Comparison of ENCODE assay signal across 9 cellular contexts in the genomic region with DNA sequence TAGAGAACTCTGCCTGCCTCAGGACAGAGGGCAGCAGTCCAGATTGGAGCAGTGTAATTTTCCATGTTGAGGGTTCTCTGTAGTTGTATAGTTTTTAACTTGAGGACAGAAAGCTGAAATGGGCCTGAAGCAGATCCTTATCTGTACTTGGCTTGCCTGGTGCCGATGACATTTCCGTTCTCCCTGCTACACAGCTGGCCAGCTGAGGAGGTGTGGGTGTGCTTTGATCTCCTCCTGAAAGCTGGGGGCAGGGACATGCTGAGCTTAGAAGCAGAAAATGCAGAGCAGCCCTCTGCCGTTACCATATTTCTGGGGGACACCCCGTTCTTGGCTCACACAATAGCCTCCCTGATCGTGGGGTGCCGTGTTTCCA. TPM values are rescaled to one million over a fixed set of nuclear protein-coding genes. Genes with fewer than 3 reads are reported as not detected.
DNase-seq lines count a peak whose midpoint lies in the region; ATAC-seq and TF ChIP-seq lines count a peak whose summit lies in the region.
"Had no signal": no experiment of that assay in that cellular context is flagged by ENCODE, and none has a peak within 500 bp of the region (broad histone marks: within the 10 kb centered on the region; RNA-seq: fewer than 3 reads in every experiment).

No MANE protein-coding gene starts in this region.

- peaks cover 38% of the 10 kb centered on the region for H3K36me3 Mint-ChIP-seq in activated CD8-positive, alpha-beta memory T cell treated with anti-CD3 and anti-CD28 coated beads, Interleukin-2, amount 10 ng/mL, durations not matched to agents 7 days and 5 days
- H3K36me3 Mint-ChIP-seq in activated naive CD4-positive, alpha-beta T cell treated with anti-CD3 and anti-CD28 coated beads, Interleukin-2, amount 50 U/mL, for 72 hours = peaks cover 10 to 24% of the 10 kb centered on the region in 2 donors
- H3K36me3 Mint-ChIP-seq in stimulated activated naive CD8-positive, alpha-beta T cell treated with anti-CD3 and anti-CD28 coated beads, Interleukin-15, Interleukin-2, amounts not matched to agents 100 ng/mL and 50 ng/mL, for 24 hours (ENCODE audit: low read depth) = peaks cover 20% of the 10 kb centered on the region
- peaks cover 5% of the 10 kb centered on the region for H3K36me3 Mint-ChIP-seq in Calu3 (ENCODE audit: insufficient read depth, unreplicated experiment)

- H3K27ac Mint-ChIP-seq in activated CD8-positive, alpha-beta memory T cell treated with anti-CD3 and anti-CD28 coated beads, Interleukin-2, amount 10 ng/mL, durations not matched to agents 7 days and 5 days = peak overlapping the region; percentile 34
- H3K27ac Mint-ChIP-seq in activated naive CD4-positive, alpha-beta T cell treated with anti-CD3 and anti-CD28 coated beads, Interleukin-2, amount 50 U/mL, for 72 hours = peak overlapping the region; percentile 73 to 79
- H3K27ac Mint-ChIP-seq in stimulated activated naive CD8-positive, alpha-beta T cell treated with anti-CD3 and anti-CD28 coated beads, Interleukin-15, Interleukin-2, amounts not matched to agents 100 ng/mL and 50 ng/mL, for 24 hours = peak overlapping the region; percentile 81
- no peak overlapping the region for H3K27ac Mint-ChIP-seq in Calu3 (ENCODE audit: unreplicated experiment)

- intact Hi-C loops in Calu3 (cut with micrococcal nuclease; ENCODE audit: unreplicated experiment) = no loop called here

- no TSS peak for BruUV-seq in Calu3 (replicated peaks; lab: Mats Ljungman, UMichigan)

- peaks cover 76% of the 10 kb centered on the region for H3K4me1 Mint-ChIP-seq in activated CD8-positive, alpha-beta memory T cell treated with anti-CD3 and anti-CD28 coated beads, Interleukin-2, amount 10 ng/mL, durations not matched to agents 7 days and 5 days
- peaks cover 85% of the 10 kb centered on the region for H3K4me1 Mint-ChIP-seq in stimulated activated naive CD8-positive, alpha-beta T cell treated with anti-CD3 and anti-CD28 coated beads, Interleukin-15, Interleukin-2, amounts not matched to agents 100 ng/mL and 50 ng/mL, for 24 hours (ENCODE audit: low read depth)
- H3K4me1 Mint-ChIP-seq in Calu3 (ENCODE audit: low read depth, unreplicated experiment) = peaks cover 55% of the 10 kb centered on the region

- WGBS in mesendoderm (ENCODE audit: extremely low coverage, insufficient coverage, low lambda C conversion rate) = no CpG with 5 or more reads among the region's 6 CpGs

- H3K79me2 ChIP-seq in mesendoderm (ENCODE audit: control insufficient read depth, insufficient read depth, low read length) = no peaks in the 10 kb centered on the region

- no peak overlapping the region for H2BK5ac ChIP-seq in mesendoderm (ENCODE audit: low read length)

- H3K4me2 ChIP-seq in mesendoderm (ENCODE audit: low read length) = no peak overlapping the region

- DNase-seq in activated CD8-positive, alpha-beta memory T cell treated with anti-CD3 and anti-CD28 coated beads, Interleukin-2, amount 10 ng/mL, durations not matched to agents 7 days and 5 days = no peak
- no peak for DNase-seq in activated CD8-positive, alpha-beta memory T cell treated with anti-CD3 and anti-CD28 coated beads for 24 hours
- no peak for DNase-seq in activated naive CD4-positive, alpha-beta T cell treated with anti-CD3 and anti-CD28 coated beads, Interleukin-2, amount 50 U/mL, for 72 hours (ENCODE audit: low spot score in 2 of 2)
- DNase-seq in iris pigment epithelial cell (ENCODE audit: low read depth) (peak; percentile 48), mesendoderm (no peak), Calu3 (no peak)
- DNase-seq: KBM-7 had no signal

- no peak overlapping the region for H4K8ac ChIP-seq in mesendoderm (ENCODE audit: low read depth, low read length)

- no peak overlapping the region for H2BK120ac ChIP-seq in mesendoderm (ENCODE audit: low read depth, low read length)

- H3K4me3 ChIP-seq in mesendoderm (ENCODE audit: low read length) = no peak overlapping the region

- no peaks in the 10 kb centered on the region for H3K79me1 ChIP-seq in mesendoderm (ENCODE audit: low read length)

- peaks cover 2% of the 10 kb centered on the region for H3K36me3 ChIP-seq in mesendoderm (ENCODE audit: control insufficient read depth, insufficient read depth, low read length)

- H3K56ac ChIP-seq in mesendoderm (ENCODE audit: low read length) = no peak overlapping the region

- CTCF ChIA-PET in activated CD8-positive, alpha-beta memory T cell treated with anti-CD3 and anti-CD28 coated beads, Interleukin-2, amount 10 ng/mL, durations not matched to agents 7 days and 5 days (lab: Charles Lee) = interaction anchor here (1.1 to 9.8 kb wide), 3 partner anchors 10 to 30 kb away, joined by 3 to 93 read pairs (median 13); a partner anchor contains a TSS
- CTCF ChIA-PET in Calu3 (lab: Charles Lee) = interaction anchor here (0.6 to 1.0 kb wide), 2 partner anchors 19 to 1248 kb away, joined by 3 read pairs; no protein-coding TSS in a partner anchor

- no peaks in the 10 kb centered on the region for H3K27me3 ChIP-seq in mesendoderm (ENCODE audit: insufficient read depth, low read length, poor library complexity)

- no peak overlapping the region for H3K27ac ChIP-seq in mesendoderm (ENCODE audit: low read depth, low read length)

- no peak overlapping the region for H3K4me3 Mint-ChIP-seq in activated CD8-positive, alpha-beta memory T cell treated with anti-CD3 and anti-CD28 coated beads, Interleukin-2, amount 10 ng/mL, durations not matched to agents 7 days and 5 days
- H3K4me3 Mint-ChIP-seq in stimulated activated naive CD8-positive, alpha-beta T cell treated with anti-CD3 and anti-CD28 coated beads, Interleukin-15, Interleukin-2, amounts not matched to agents 100 ng/mL and 50 ng/mL, for 24 hours = peak overlapping the region; percentile 19
- H3K4me3 Mint-ChIP-seq in Calu3 (ENCODE audit: low read depth, unreplicated experiment) = no peak overlapping the region

- H3K9ac ChIP-seq in mesendoderm (ENCODE audit: low read length) = no peak overlapping the region

- peaks cover 7% of the 10 kb centered on the region for H3K4me1 ChIP-seq in mesendoderm (ENCODE audit: control insufficient read depth, low read depth, low read length)

- no peak overlapping the region for H2AK5ac ChIP-seq in mesendoderm (ENCODE audit: low read length)

- no peak overlapping the region for H3K18ac ChIP-seq in mesendoderm (ENCODE audit: low read length)

- no peaks in the 10 kb centered on the region for H3K27me3 Mint-ChIP-seq in activated CD8-positive, alpha-beta memory T cell treated with anti-CD3 and anti-CD28 coated beads, Interleukin-2, amount 10 ng/mL, durations not matched to agents 7 days and 5 days
- H3K27me3 Mint-ChIP-seq in stimulated activated naive CD8-positive, alpha-beta T cell treated with anti-CD3 and anti-CD28 coated beads, Interleukin-15, Interleukin-2, amounts not matched to agents 100 ng/mL and 50 ng/mL, for 24 hours = no peaks in the 10 kb centered on the region
- no peaks in the 10 kb centered on the region for H3K27me3 Mint-ChIP-seq in Calu3 (ENCODE audit: unreplicated experiment)

- H3K9me3 Mint-ChIP-seq in activated CD8-positive, alpha-beta memory T cell treated with anti-CD3 and anti-CD28 coated beads, Interleukin-2, amount 10 ng/mL, durations not matched to agents 7 days and 5 days (ENCODE audit: low read depth) = no peaks in the 10 kb centered on the region
- H3K9me3 Mint-ChIP-seq in activated naive CD4-positive, alpha-beta T cell treated with anti-CD3 and anti-CD28 coated beads, Interleukin-2, amount 50 U/mL, for 72 hours = no peaks in the 10 kb centered on the region
- no peaks in the 10 kb centered on the region for H3K9me3 Mint-ChIP-seq in stimulated activated naive CD8-positive, alpha-beta T cell treated with anti-CD3 and anti-CD28 coated beads, Interleukin-15, Interleukin-2, amounts not matched to agents 100 ng/mL and 50 ng/mL, for 24 hours
- H3K9me3 Mint-ChIP-seq in Calu3 (ENCODE audit: low read depth, unreplicated experiment) = no peaks in the 10 kb centered on the region

- ATAC-seq in activated CD8-positive, alpha-beta memory T cell treated with anti-CD3 and anti-CD28 coated beads, Interleukin-2, amount 10 ng/mL, durations not matched to agents 7 days and 5 days = no peak
- ATAC-seq in activated naive CD4-positive, alpha-beta T cell treated with anti-CD3 and anti-CD28 coated beads, Interleukin-2, amount 50 U/mL, for 72 hours = peak; percentile 27 to 60
- no peak for ATAC-seq in GM18861 (IDR thresholded peaks at IDR 0.05; ENCODE audit: unreplicated experiment)

- H2BK15ac ChIP-seq in mesendoderm (replicated peaks; ENCODE audit: low read depth) = no peak overlapping the region

- H3K23ac ChIP-seq in mesendoderm (ENCODE audit: low read length) = no peak overlapping the region

- H4K5ac ChIP-seq in mesendoderm (ENCODE audit: low read length) = no peak overlapping the region

- TF ChIP-seq CTCF in Calu3 (IDR thresholded peaks at IDR 0.05; ENCODE audit: unreplicated experiment) = no peak

- no peak overlapping the region for H3K4ac ChIP-seq in mesendoderm (ENCODE audit: low read depth, low read length)

RNA-seq across cellular contexts. Expression of a gene that starts 10.4 kb away (rescaled TPM):
- 10 to 100 TPM; 65.3 to 67.1 TPM for total RNA-seq in activated CD8-positive, alpha-beta memory T cell treated with anti-CD3 and anti-CD28 coated beads, Interleukin-2, amount 10 ng/mL, durations not matched to agents 7 days and 5 days
- 10 to 100 TPM; 28.4 to 48.4 TPM for total RNA-seq in activated naive CD4-positive, alpha-beta T cell treated with anti-CD3 and anti-CD28 coated beads, Interleukin-2, amount 50 U/mL, for 72 hours
- polyA plus RNA-seq in mesendoderm (2013, experiment 1 of 2) = 16.8 TPM
- 17.2 TPM for polyA plus RNA-seq in mesendoderm (2013, experiment 2 of 2)
- 27.9 and 33.7 TPM in 2 replicates for total RNA-seq in Calu3 (2022)

Comparison
In these comparisons a context has a peak if more than half of its experiments do, and no peak if none do; other contexts are left out.
1. ATAC-seq: peak in activated naive CD4-positive, alpha-beta T cell treated with anti-CD3 and anti-CD28 coated beads, Interleukin-2, amount 50 U/mL, for 72 hours (2 of 2); none in activated CD8-positive, alpha-beta memory T cell treated with anti-CD3 and anti-CD28 coated beads, Interleukin-2, amount 10 ng/mL, durations not matched to agents 7 days and 5 days (single experiment) and GM18861 (single experiment).